ENCODE assay signal across 10 cellular contexts in genomic region chr5:23820764-23821471, GRCh38.
DNase-seq lines count a peak whose midpoint lies in the region; ATAC-seq and TF ChIP-seq lines count a peak whose summit lies in the region.
"Had no signal": no experiment of that assay in that cellular context is flagged by ENCODE, and none has a peak within 500 bp of the region (broad histone marks: within the 10 kb centered on the region; RNA-seq: fewer than 3 reads in every experiment).

No MANE protein-coding gene starts in this region.

- H3K4me3 Mint-ChIP-seq in endodermal cell = no peak overlapping the region
- no peak overlapping the region for H3K4me3 Mint-ChIP-seq in activated CD4-positive, alpha-beta T cell treated with anti-CD3 and anti-CD28 coated beads, Interleukin-2, amount 10 ng/mL, durations not matched to agents 7 days and 5 days
- H3K4me3 Mint-ChIP-seq: activated B cell treated with CpG ODN at 0.5 μM for 24 hours had no signal

- POLR2A ChIA-PET in activated CD4-positive, alpha-beta T cell treated with anti-CD3 and anti-CD28 coated beads, Interleukin-2, amount 10 ng/mL, durations not matched to agents 7 days and 5 days (lab: Charles Lee) = no interaction called here

- H3K9me3 Mint-ChIP-seq in endodermal cell = no peaks in the 10 kb centered on the region
- H3K9me3 Mint-ChIP-seq in activated CD4-positive, alpha-beta T cell treated with anti-CD3 and anti-CD28 coated beads, Interleukin-2, amount 10 ng/mL, durations not matched to agents 7 days and 5 days = no peaks in the 10 kb centered on the region

- no peak overlapping the region for H3K27ac ChIP-seq in endodermal cell (ENCODE audit: low read depth, low read length)

- H3K4me3 ChIP-seq in endodermal cell (ENCODE audit: low read length) = no peak overlapping the region
- H3K4me3 ChIP-seq: BLaER1 treated with 17β-estradiol and CSF1 and Interleukin-3, amounts not matched to agents 10 nM and 100 nM had no signal

- no peaks in the 10 kb centered on the region for H3K27me3 ChIP-seq in endodermal cell (ENCODE audit: control insufficient read depth, insufficient read depth, low read length, poor library complexity, severe bottlenecking)
- H3K27me3 ChIP-seq: BLaER1 treated with 17β-estradiol and CSF1 and Interleukin-3, amounts not matched to agents 10 nM and 100 nM had no signal

- H3K9me3 ChIP-seq in endodermal cell (ENCODE audit: control insufficient read depth, low read length) = no peaks in the 10 kb centered on the region
- H3K9me3 ChIP-seq: BLaER1 treated with 17β-estradiol and CSF1 and Interleukin-3, amounts not matched to agents 10 nM and 100 nM had no signal

- H3K9ac ChIP-seq in endodermal cell (ENCODE audit: extremely low read depth, low read length, poor library complexity, severe bottlenecking) = no peak overlapping the region
- H3K9ac ChIP-seq: BLaER1 treated with 17β-estradiol and CSF1 and Interleukin-3, amounts not matched to agents 10 nM and 100 nM had no signal

- no peak for ATAC-seq in GM21423 (IDR thresholded peaks at IDR 0.05; ENCODE audit: unreplicated experiment)

- H3K36me3 ChIP-seq in endodermal cell (ENCODE audit: control insufficient read depth, insufficient read depth, low read length) = no peaks in the 10 kb centered on the region
- H3K36me3 ChIP-seq: BLaER1 treated with 17β-estradiol and CSF1 and Interleukin-3, amounts not matched to agents 10 nM and 100 nM had no signal

- DNase-seq in NCI-H345 (lab: John Stamatoyannopoulos, UW) (peak; percentile 12), NCI-H345 treated with DMSO at 0.1 percent for 48 hours (lab: John Stamatoyannopoulos, UW; ENCODE audit: unreplicated experiment) (no peak), NCI-H748 treated with DMSO at 0.1 percent for 48 hours (lab: John Stamatoyannopoulos, UW) (peak; percentile 74), endodermal cell (no peak), renal cortical epithelial cell (ENCODE audit: low read depth) (peak; percentile 56)
- no peak for DNase-seq in activated CD4-positive, alpha-beta T cell treated with anti-CD3 and anti-CD28 coated beads, Interleukin-2, amount 10 ng/mL, durations not matched to agents 7 days and 5 days
- no peak for DNase-seq in activated effector memory CD4-positive, alpha-beta T cell treated with Interleukin-2 at 50 U/mL for 16 hours
- DNase-seq: activated B cell treated with CpG ODN at 0.5 μM for 24 hours had no signal

- no peaks in the 10 kb centered on the region for H3K27me3 Mint-ChIP-seq in endodermal cell (ENCODE audit: insufficient read depth)
- H3K27me3 Mint-ChIP-seq in activated CD4-positive, alpha-beta T cell treated with anti-CD3 and anti-CD28 coated beads, Interleukin-2, amount 10 ng/mL, durations not matched to agents 7 days and 5 days = no peaks in the 10 kb centered on the region
- H3K27me3 Mint-ChIP-seq: activated B cell treated with CpG ODN at 0.5 μM for 24 hours had no signal

- WGBS in endodermal cell (ENCODE audit: insufficient coverage in 1 of 2, insufficient read length in 1 of 2), 2 experiments = 59 to 80% methylated on average over 2 to 5 of the region's 5 CpGs

- H3K27ac Mint-ChIP-seq in endodermal cell = no peak overlapping the region
- H3K27ac Mint-ChIP-seq in activated CD4-positive, alpha-beta T cell treated with anti-CD3 and anti-CD28 coated beads, Interleukin-2, amount 10 ng/mL, durations not matched to agents 7 days and 5 days = no peak overlapping the region
- H3K27ac Mint-ChIP-seq: activated B cell treated with CpG ODN at 0.5 μM for 24 hours had no signal

- peak; percentile 80 for TF ChIP-seq CTCF in endodermal cell (conservative IDR thresholded peaks at IDR 0.05)

- no peaks in the 10 kb centered on the region for H3K36me3 Mint-ChIP-seq in endodermal cell (ENCODE audit: low read depth)
- H3K36me3 Mint-ChIP-seq in activated CD4-positive, alpha-beta T cell treated with anti-CD3 and anti-CD28 coated beads, Interleukin-2, amount 10 ng/mL, durations not matched to agents 7 days and 5 days (ENCODE audit: low read depth) = no peaks in the 10 kb centered on the region

- H3K4me1 ChIP-seq in endodermal cell (ENCODE audit: control insufficient read depth, insufficient read depth, low read length) = no peaks in the 10 kb centered on the region

- CTCF ChIA-PET in activated CD4-positive, alpha-beta T cell treated with anti-CD3 and anti-CD28 coated beads, Interleukin-2, amount 10 ng/mL, durations not matched to agents 7 days and 5 days (lab: Charles Lee) = no interaction called here

- peaks cover 8% of the 10 kb centered on the region for H3K4me1 Mint-ChIP-seq in endodermal cell
- H3K4me1 Mint-ChIP-seq in activated CD4-positive, alpha-beta T cell treated with anti-CD3 and anti-CD28 coated beads, Interleukin-2, amount 10 ng/mL, durations not matched to agents 7 days and 5 days = no peaks in the 10 kb centered on the region
- H3K4me1 Mint-ChIP-seq: activated B cell treated with CpG ODN at 0.5 μM for 24 hours had no signal

Comparison
In these comparisons a context has a peak if more than half of its experiments do, and no peak if none do; other contexts are left out.
1. DNase-seq: peak in NCI-H345 (single experiment), NCI-H748 treated with DMSO at 0.1 percent for 48 hours (single experiment) and renal cortical epithelial cell (single experiment); none in NCI-H345 treated with DMSO at 0.1 percent for 48 hours (single experiment), endodermal cell (single experiment), activated CD4-positive, alpha-beta T cell treated with anti-CD3 and anti-CD28 coated beads, Interleukin-2, amount 10 ng/mL, durations not matched to agents 7 days and 5 days (single experiment) and activated effector memory CD4-positive, alpha-beta T cell treated with Interleukin-2 at 50 U/mL for 16 hours (single experiment).